26 cellular contexts compared by ENCODE assay signal in the genomic region with DNA sequence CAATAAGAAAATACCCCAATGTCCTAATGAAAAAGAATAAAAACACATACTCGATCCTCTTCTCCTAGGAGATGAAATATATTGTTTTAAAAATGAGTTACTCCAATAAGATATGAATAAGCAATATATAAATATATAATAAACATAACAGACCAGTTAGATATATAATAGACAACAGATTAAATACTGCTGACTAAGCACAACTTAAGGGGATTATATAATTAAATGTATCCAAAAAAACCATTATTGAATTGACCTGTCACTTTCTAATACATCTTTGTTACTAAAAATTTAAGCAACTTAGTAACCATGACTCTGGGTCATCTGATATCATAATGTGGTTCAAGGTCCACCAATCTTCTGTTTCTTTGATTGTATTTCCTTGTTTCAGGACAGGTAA.
"Had no signal": no experiment of that assay in that cellular context is flagged by ENCODE, and none has a peak within 500 bp of the region (broad histone marks: within the 10 kb centered on the region; RNA-seq: fewer than 3 reads in every experiment).

No MANE protein-coding gene starts in this region.

- H3K4me1 ChIP-seq: left ventricle myocardium inferior, prostate gland, sigmoid colon, stomach, testis, thyroid gland, transverse colon, upper lobe of left lung, vagina had no signal

- H3K36me3 ChIP-seq: ovary had no signal

- H3K4me2 ChIP-seq: smooth muscle cell had no signal

- H3K27ac ChIP-seq: left ventricle myocardium inferior, ovary, prostate gland, sigmoid colon, stomach, testis, thyroid gland, transverse colon, upper lobe of left lung, vagina had no signal

- H3K9me3 ChIP-seq: prostate gland, testis, thyroid gland had no signal

- H3K27me3 ChIP-seq: ovary, sigmoid colon, stomach, testis, thyroid gland, transverse colon, upper lobe of left lung, vagina had no signal

- DNase-seq: hypothalamus; immature natural killer cell; kidney; left ventricle myocardium inferior; midbrain; mucosa of descending colon; naive thymus-derived CD4-positive, alpha-beta T cell; ovary; posterior cingulate gyrus; retina; right cardiac atrium; sigmoid colon; stimulated activated CD4-positive, alpha-beta T cell treated with anti-CD3 and anti-CD28 coated beads, Interleukin-1b, Interleukin-23, amount 100 ng/mL, for 48 hours; stimulated activated CD4-positive, alpha-beta T cell treated with anti-CD3 and anti-CD28 coated beads, Interleukin-4, amount 100 ng/mL, for 1 hour; stimulated activated naive B cell treated with anti-CD40 and anti-IgM and Interleukin-4, amounts not matched to agents 10 μg/mL and 1 μg/mL and 100 μg/mL, for 72 hours; stimulated activated naive CD8-positive, alpha-beta T cell treated with anti-CD3 and anti-CD28 coated beads, Interleukin-15, Interleukin-2, amounts not matched to agents 100 U/mL and 50 U/mL, for 24 hours; stomach; testis; thyroid gland; transverse colon; upper lobe of left lung had no signal

- ATAC-seq: mucosa of descending colon; naive thymus-derived CD4-positive, alpha-beta T cell; natural killer cell treated with Interleukin-12 subunit alpha and Interleukin-12 subunit beta and Interleukin-15 and Interleukin-18, amount 100 ng/mL, for 72 hours; right cardiac atrium; stimulated activated naive B cell treated with anti-CD40 and anti-IgM and Interleukin-4, amounts not matched to agents 10 μg/mL and 1 μg/mL and 100 μg/mL, for 72 hours; stimulated activated naive CD8-positive, alpha-beta T cell treated with anti-CD3 and anti-CD28 coated beads, Interleukin-15, Interleukin-2, amounts not matched to agents 100 U/mL and 50 U/mL, for 24 hours had no signal

- H3K4me3 ChIP-seq: left ventricle myocardium inferior, mucosa of descending colon, ovary, prostate gland, sigmoid colon, smooth muscle cell, stomach, testis, thyroid gland, transverse colon, upper lobe of left lung, vagina had no signal

- FAIRE-seq: islet of Langerhans, kidney had no signal
